Comparison of ENCODE assay signal across 11 cellular contexts in genomic region chr2:99821572-99822369, GRCh38.
DNase-seq lines count a peak whose midpoint lies in the region; TF ChIP-seq lines count a peak whose summit lies in the region.
"Had no signal": no experiment of that assay in that cellular context is flagged by ENCODE, and none has a peak within 500 bp of the region (broad histone marks: within the 10 kb centered on the region; RNA-seq: fewer than 3 reads in every experiment).

No MANE protein-coding gene starts in this region.

- peaks cover 7% of the 10 kb centered on the region for H3K27me3 Mint-ChIP-seq in type B pancreatic cell
- H3K27me3 Mint-ChIP-seq: activated CD4-positive, alpha-beta memory T cell treated with anti-CD3 and anti-CD28 coated beads for 36 hours had no signal

- in situ Hi-C loops in GM13977 (cut with MboI; ENCODE audit: low pct_unique_long_range_greater_than_20kb, low sequenced_read_pairs, unreplicated experiment), result no loop called here

- TF ChIP-seq CTCF in type B pancreatic cell (conservative IDR thresholded peaks at IDR 0.05) (no peak), GM13977 (IDR thresholded peaks at IDR 0.05; ENCODE audit: extremely low read depth, insufficient read depth, missing control alignments) (no peak)

- DNase-seq in HK-2 (ENCODE audit: unreplicated experiment) (peak; percentile 65), amniotic epithelial cell (ENCODE audit: low read depth) (peak; percentile 54), glomerular endothelial cell (ENCODE audit: extremely low read depth, low read depth, low spot score) (peak; percentile 27), type B pancreatic cell (ENCODE audit: extremely low spot score, unreplicated experiment) (no peak), GM13977 (ENCODE audit: low spot score) (no peak), activated gamma-delta T cell (lab: John Stamatoyannopoulos, UW) (no peak)
- no peak for DNase-seq in stimulated activated naive CD4-positive, alpha-beta T cell treated with Interleukin-2 at 50 U/mL for 16 hours (lab: John Stamatoyannopoulos, UW)
- DNase-seq: activated CD4-positive, alpha-beta memory T cell treated with anti-CD3 and anti-CD28 coated beads for 36 hours; activated naive CD4-positive, alpha-beta T cell treated with Interleukin-2 at 50 U/mL for 16 hours; DMS 273 treated with DMSO at 0.1 percent for 48 hours; T-helper 17 cell had no signal

- H3K4me1 Mint-ChIP-seq in type B pancreatic cell (ENCODE audit: unreplicated experiment), result peaks cover 17% of the 10 kb centered on the region

- peak overlapping the region; percentile 83 for H3K27ac Mint-ChIP-seq in type B pancreatic cell
- H3K27ac Mint-ChIP-seq: activated CD4-positive, alpha-beta memory T cell treated with anti-CD3 and anti-CD28 coated beads for 36 hours; T-helper 17 cell had no signal

- no peaks in the 10 kb centered on the region for H3K9me3 Mint-ChIP-seq in type B pancreatic cell
- H3K9me3 Mint-ChIP-seq: activated CD4-positive, alpha-beta memory T cell treated with anti-CD3 and anti-CD28 coated beads for 36 hours had no signal

- H3K36me3 Mint-ChIP-seq in type B pancreatic cell, result no peaks in the 10 kb centered on the region
- H3K36me3 Mint-ChIP-seq: activated CD4-positive, alpha-beta memory T cell treated with anti-CD3 and anti-CD28 coated beads for 36 hours had no signal

- no peak overlapping the region for H3K4me3 Mint-ChIP-seq in type B pancreatic cell
- H3K4me3 Mint-ChIP-seq: activated CD4-positive, alpha-beta memory T cell treated with anti-CD3 and anti-CD28 coated beads for 36 hours; T-helper 17 cell had no signal

Comparison
In these comparisons a context has a peak if more than half of its experiments do, and no peak if none do; other contexts are left out.
1. DNase-seq: peak in HK-2 (single experiment), amniotic epithelial cell (single experiment) and glomerular endothelial cell (single experiment); none in type B pancreatic cell (single experiment), stimulated activated naive CD4-positive, alpha-beta T cell treated with Interleukin-2 at 50 U/mL for 16 hours (single experiment), GM13977 (single experiment) and activated gamma-delta T cell (single experiment).